ENCODE assay signal across 8 cellular contexts in the genomic region with DNA sequence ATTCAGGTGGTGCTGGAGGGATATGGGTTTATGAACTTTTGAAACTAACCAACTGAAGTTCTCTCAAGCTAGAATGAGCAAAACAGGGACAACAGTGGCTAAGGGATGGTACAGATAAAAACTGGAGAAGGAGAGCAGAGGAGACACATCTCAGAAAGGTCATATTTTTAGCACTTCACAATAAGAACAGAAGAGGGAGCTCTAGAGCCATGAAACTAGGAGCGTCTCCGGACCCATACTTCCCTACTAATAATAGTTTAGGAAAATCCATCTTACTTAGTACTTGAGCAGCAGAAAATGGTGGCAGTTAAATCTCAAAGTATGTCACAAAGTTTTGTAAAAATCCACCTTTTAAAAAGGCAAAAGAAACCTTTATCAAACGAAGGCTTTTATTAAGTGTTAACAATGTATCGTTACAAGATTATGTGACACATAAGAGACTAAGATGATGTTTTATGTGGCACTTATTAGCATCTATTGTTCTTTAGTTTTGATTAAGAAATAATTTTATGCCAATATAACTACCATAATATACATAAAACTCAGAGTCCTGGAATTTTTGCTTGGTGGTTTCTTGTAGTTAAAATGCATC.
DNase-seq lines count a peak whose midpoint lies in the region; ATAC-seq, FAIRE-seq and TF ChIP-seq lines count a peak whose summit lies in the region.

No MANE protein-coding gene starts in this region.

- no peaks in the 10 kb centered on the region for H3K9me1 ChIP-seq in keratinocyte (ENCODE audit: control insufficient read depth, extremely low read depth, insufficient read depth, low read length)

- WGBS in body of pancreas, 2 donors = 32 to 33% methylated on average over 4 of the region's 4 CpGs
- 33 to 36% methylated on average over 4 of the region's 4 CpGs for WGBS in upper lobe of left lung, 2 donors

- H3K4me2 ChIP-seq in keratinocyte (ENCODE audit: control insufficient read depth, extremely low read depth, insufficient read depth, low read depth, low read length) = no peak overlapping the region

- no peak overlapping the region for H2AFZ ChIP-seq in keratinocyte (ENCODE audit: control insufficient read depth, low read length)

- dilution Hi-C loops in keratinocyte (cut with MboI; ENCODE audit: extremely low pct_ligation_motif_present, low sequenced_read_pairs) = no loop called here

- peak in 6 of 7 experiments; percentile 57 to 71 (median 68) for TF ChIP-seq CTCF in body of pancreas (IDR thresholded peaks at IDR 0.05)
- TF ChIP-seq CTCF in keratinocyte (optimal IDR thresholded peaks at IDR 0.05 in 1 of 3, IDR thresholded peaks at IDR 0.05 in 1 of 3, conservative IDR thresholded peaks at IDR 0.05 in 1 of 3; ENCODE audit: extremely low read depth in 1 of 3, insufficient read depth in 2 of 3, low read length in 3 of 3) = peak; percentile 40 to 59 (median 52)
- peak; percentile 28 to 58 (median 45) for TF ChIP-seq CTCF in upper lobe of left lung (IDR thresholded peaks at IDR 0.05)

- no peaks in the 10 kb centered on the region for H3K9me3 ChIP-seq in body of pancreas
- no peaks in the 10 kb centered on the region for H3K9me3 ChIP-seq in keratinocyte (ENCODE audit: control insufficient read depth, low read depth, low read length)
- H3K9me3 ChIP-seq in upper lobe of left lung = no peaks in the 10 kb centered on the region

- no peak overlapping the region for H3K9ac ChIP-seq in keratinocyte (ENCODE audit: control insufficient read depth, extremely low read depth, insufficient read depth, low read length)

- H3K79me2 ChIP-seq in keratinocyte (ENCODE audit: control insufficient read depth, insufficient read depth, low read length) = no peaks in the 10 kb centered on the region

- no peak for TF ChIP-seq EP300 in upper lobe of left lung (IDR thresholded peaks at IDR 0.05)

- H3K36me3 ChIP-seq in body of pancreas (replicated peaks in 1 of 2; ENCODE audit: insufficient read depth in 1 of 2, low read depth in 2 of 2) = no peaks in the 10 kb centered on the region
- no peaks in the 10 kb centered on the region for H3K36me3 ChIP-seq in keratinocyte (ENCODE audit: control insufficient read depth in 2 of 2, extremely low read depth in 1 of 2, insufficient read depth in 2 of 2, low read length in 2 of 2)
- H3K36me3 ChIP-seq in upper lobe of left lung = no peaks in the 10 kb centered on the region

- peak; percentile 64 for FAIRE-seq in keratinocyte (lab: Jason Lieb, UNC)

- H4K20me1 ChIP-seq in keratinocyte (ENCODE audit: control insufficient read depth, extremely low read depth, insufficient read depth, low read length) = no peaks in the 10 kb centered on the region

- H3K27me3 ChIP-seq in body of pancreas (no peaks in the 10 kb centered on the region), keratinocyte (ENCODE audit: control insufficient read depth, extremely low read depth, insufficient read depth, low read length) (no peaks in the 10 kb centered on the region), upper lobe of left lung (no peaks in the 10 kb centered on the region)

- intact Hi-C loops in body of pancreas (cut with DNase I) = no loop called here

- H3K4me1 ChIP-seq in body of pancreas (peaks cover 10% of the 10 kb centered on the region), keratinocyte (ENCODE audit: control insufficient read depth, extremely low read depth, insufficient read depth, low read length) (no peaks in the 10 kb centered on the region), upper lobe of left lung (no peaks in the 10 kb centered on the region)

- H3K27ac ChIP-seq in body of pancreas = no peak overlapping the region
- no peak overlapping the region for H3K27ac ChIP-seq in keratinocyte (ENCODE audit: control insufficient read depth, insufficient read depth, low read length)
- no peak overlapping the region for H3K27ac ChIP-seq in upper lobe of left lung

- no peak overlapping the region for H3K4me3 ChIP-seq in body of pancreas
- H3K4me3 ChIP-seq in keratinocyte (ENCODE audit: control insufficient read depth in 2 of 3, extremely low read depth in 1 of 3, insufficient read depth in 2 of 3, low read depth in 1 of 3, low read length in 3 of 3) = no peak overlapping the region
- H3K4me3 ChIP-seq in upper lobe of left lung = no peak overlapping the region

- TF ChIP-seq POLR2A in body of pancreas (IDR thresholded peaks at IDR 0.05) (no peak), upper lobe of left lung (IDR thresholded peaks at IDR 0.05) (no peak)

- DNase-seq in COLO829 (ENCODE audit: low spot score) = peak; percentile 48
- peak; percentile 26 for DNase-seq in NCI-H345 treated with DMSO at 0.1 percent for 48 hours (lab: John Stamatoyannopoulos, UW; ENCODE audit: unreplicated experiment)
- DNase-seq in body of pancreas = no peak
- peak; percentile 5 for DNase-seq in keratinocyte (ENCODE audit: low read depth, low spot score)
- no peak for DNase-seq in upper lobe of left lung

- ATAC-seq in GM18873 (IDR thresholded peaks at IDR 0.05; ENCODE audit: low FRiP score, unreplicated experiment) (peak; percentile 56), HG03095 (IDR thresholded peaks at IDR 0.05; ENCODE audit: unreplicated experiment) (peak; percentile 78), body of pancreas (peak; percentile 83), upper lobe of left lung (ENCODE audit: low FRiP score in 2 of 2) (peak in 1 of 2 donors; percentile 76), GM21825 (IDR thresholded peaks at IDR 0.05; ENCODE audit: unreplicated experiment) (no peak)

Comparison
In these comparisons a context has a peak if more than half of its experiments do, and no peak if none do; other contexts are left out.
1. DNase-seq: peak in COLO829 (single experiment), NCI-H345 treated with DMSO at 0.1 percent for 48 hours (single experiment) and keratinocyte (single experiment); none in body of pancreas (0 of 4) and upper lobe of left lung (0 of 2).
2. Peak in every context shown above with its lines, with median percentiles within 50 percentile points of each other: CTCF ChIP-seq.